Comparison of ENCODE assay signal across 1 cellular context in the genomic region with DNA sequence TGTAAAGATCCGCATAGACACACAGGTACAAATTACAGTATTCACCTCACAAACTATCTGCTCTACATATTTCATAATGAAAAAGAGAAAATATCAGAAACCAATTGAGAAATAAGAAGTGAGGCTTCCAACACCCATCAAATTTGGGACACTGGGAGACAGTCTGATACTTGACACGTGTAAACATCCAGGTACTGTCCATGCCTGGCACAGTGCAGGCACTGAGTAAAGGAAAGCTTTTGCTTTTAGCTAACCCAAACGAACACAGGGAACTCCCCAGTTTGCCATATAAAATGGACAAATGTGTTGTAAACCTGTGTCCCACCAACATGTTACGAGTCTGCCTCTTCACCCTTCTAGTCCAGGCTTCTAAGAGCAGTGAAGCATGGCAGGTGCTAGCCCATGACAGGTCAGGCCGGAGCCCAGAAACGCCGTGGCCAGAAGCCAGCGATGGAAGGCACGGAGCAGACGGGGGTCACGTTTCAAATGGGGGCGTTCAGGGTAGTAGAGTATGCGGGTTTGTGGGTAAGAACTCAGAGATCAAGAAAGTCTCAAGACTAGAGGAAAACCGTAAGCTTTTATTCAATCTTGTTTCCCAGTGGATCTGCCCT.
TF ChIP-seq lines count a peak whose summit lies in the region.

No MANE protein-coding gene starts in this region.

TF ChIP-seq in IMR-90, 13 proteins besides CTCF, POLR2A, EP300 and RAD21:
- TF ChIP-seq SMC3 (IDR thresholded peaks at IDR 0.05; ENCODE audit: low read depth, low read length), result no peak
- TF ChIP-seq, protein P1, sequence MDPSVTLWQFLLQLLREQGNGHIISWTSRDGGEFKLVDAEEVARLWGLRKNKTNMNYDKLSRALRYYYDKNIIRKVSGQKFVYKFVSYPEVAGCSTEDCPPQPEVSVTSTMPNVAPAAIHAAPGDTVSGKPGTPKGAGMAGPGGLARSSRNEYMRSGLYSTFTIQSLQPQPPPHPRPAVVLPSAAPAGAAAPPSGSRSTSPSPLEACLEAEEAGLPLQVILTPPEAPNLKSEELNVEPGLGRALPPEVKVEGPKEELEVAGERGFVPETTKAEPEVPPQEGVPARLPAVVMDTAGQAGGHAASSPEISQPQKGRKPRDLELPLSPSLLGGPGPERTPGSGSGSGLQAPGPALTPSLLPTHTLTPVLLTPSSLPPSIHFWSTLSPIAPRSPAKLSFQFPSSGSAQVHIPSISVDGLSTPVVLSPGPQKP (IDR thresholded peaks at IDR 0.05; ENCODE audit: borderline replicate concordance, low read depth, low read length), result no peak
- no peak for TF ChIP-seq CHD1 (IDR thresholded peaks at IDR 0.05; ENCODE audit: low read depth, low read length)
- TF ChIP-seq RFX5 (IDR thresholded peaks at IDR 0.05; ENCODE audit: low read depth, low read length), result no peak
- TF ChIP-seq MXI1 (IDR thresholded peaks at IDR 0.05; ENCODE audit: borderline replicate concordance, low read depth, low read length), result no peak
- TF ChIP-seq MAZ (IDR thresholded peaks at IDR 0.05; ENCODE audit: borderline replicate concordance, low read depth, low read length), result no peak
- no peak for TF ChIP-seq MAFK (IDR thresholded peaks at IDR 0.05; ENCODE audit: low read depth, low read length)
- TF ChIP-seq NFE2L2 (IDR thresholded peaks at IDR 0.05; ENCODE audit: low read depth, low read length), result no peak
- no peak for TF ChIP-seq BHLHE40 (IDR thresholded peaks at IDR 0.05; ENCODE audit: low read depth, low read length)
- no peak for TF ChIP-seq FOS (IDR thresholded peaks at IDR 0.05; ENCODE audit: low read depth, low read length)
- no peak for TF ChIP-seq RCOR1 (IDR thresholded peaks at IDR 0.05; ENCODE audit: insufficient replicate concordance, low read length)
- TF ChIP-seq CEBPB (IDR thresholded peaks at IDR 0.05; ENCODE audit: low read depth, low read length), result no peak
